In the genomic region with DNA sequence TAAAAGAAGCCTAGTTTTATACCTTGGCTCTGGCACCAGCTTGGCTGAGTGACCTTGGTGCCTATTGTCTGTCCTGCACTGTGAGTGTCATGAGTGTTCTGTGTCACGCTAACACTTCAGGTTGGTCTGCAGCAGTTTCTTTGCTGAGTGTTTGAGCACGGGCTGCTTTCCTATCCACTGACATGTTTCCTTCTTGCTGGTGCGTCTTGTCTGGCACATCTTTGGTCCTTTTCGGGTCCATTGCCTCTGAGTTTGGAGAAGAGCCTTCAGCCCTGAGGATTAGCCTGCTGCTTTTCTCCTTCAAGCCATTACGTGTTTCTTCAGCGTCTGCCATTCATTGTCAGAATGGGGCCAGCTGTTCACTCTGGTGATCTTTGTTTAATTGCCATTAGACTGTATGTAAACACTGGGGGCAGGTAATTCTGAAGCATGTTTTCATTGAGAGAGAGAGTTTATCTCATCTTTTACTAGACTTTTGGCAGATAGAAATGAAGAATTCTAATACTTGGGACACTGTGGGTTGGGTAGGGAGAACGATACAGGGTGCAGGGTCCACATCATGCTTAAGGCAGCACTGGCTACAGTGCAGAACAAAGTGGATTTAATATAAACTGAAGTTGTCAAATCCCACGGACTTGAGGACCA, we compare ENCODE assay signal across 9 cellular contexts. TPM values are rescaled to one million over a fixed set of nuclear protein-coding genes. Genes with fewer than 3 reads are reported as not detected.
DNase-seq lines count a peak whose midpoint lies in the region; ATAC-seq and TF ChIP-seq lines count a peak whose summit lies in the region.
"Had no signal": no experiment of that assay in that cellular context is flagged by ENCODE, and none has a peak within 500 bp of the region (broad histone marks: within the 10 kb centered on the region; RNA-seq: fewer than 3 reads in every experiment).

No MANE protein-coding gene starts in this region.

- ATAC-seq in GM19395 (IDR thresholded peaks at IDR 0.05; ENCODE audit: unreplicated experiment): no peak

- TF ChIP-seq POLR2A in esophagus squamous epithelium (IDR thresholded peaks at IDR 0.05): no peak
- no peak for TF ChIP-seq POLR2A in prostate gland (IDR thresholded peaks at IDR 0.05)

- peaks cover 0 to 22% (median 12%) of the 10 kb centered on the region in 3 donors for H3K4me1 ChIP-seq in esophagus squamous epithelium
- no peaks in the 10 kb centered on the region for H3K4me1 ChIP-seq in prostate gland (replicated peaks)

- H3K27me3 ChIP-seq in esophagus squamous epithelium (no peaks in the 10 kb centered on the region), prostate gland (replicated peaks; ENCODE audit: insufficient read depth) (no peaks in the 10 kb centered on the region)

- H3K36me3 ChIP-seq in esophagus squamous epithelium (peaks cover 0 to 4% (median 0%) of the 10 kb centered on the region in 3 donors), prostate gland (no peaks in the 10 kb centered on the region)

- TF ChIP-seq CTCF in esophagus squamous epithelium (IDR thresholded peaks at IDR 0.05) (no peak), prostate gland (IDR thresholded peaks at IDR 0.05) (no peak)

- in situ Hi-C loops in KBM-7 (cut with MboI; ENCODE audit: low pct_unique_long_range_greater_than_20kb, low sequenced_read_pairs): no loop called here

- intact Hi-C loops in esophagus squamous epithelium (cut with DNase I) (no loop called here), prostate gland (cut with DNase I) (no loop called here)

- DNase-seq in H4 (ENCODE audit: low spot score) (peak; percentile 10), NCI-H748 treated with DMSO at 0.1 percent for 48 hours (lab: John Stamatoyannopoulos, UW) (peak; percentile 18), esophagus squamous epithelium (lab: John Stamatoyannopoulos, UW) (no peak), prostate gland (ENCODE audit: low spot score) (peak; percentile 37), SKM-1 (lab: John Stamatoyannopoulos, UW; ENCODE audit: unreplicated experiment) (no peak), KBM-7 (no peak), activated gamma-delta T cell (lab: John Stamatoyannopoulos, UW) (no peak)
- DNase-seq: activated naive CD8-positive, alpha-beta T cell treated with anti-CD3 and anti-CD28 coated beads, Interleukin-2, amount 10 ng/mL, durations not matched to agents 7 days and 5 days had no signal

- peak overlapping the region in 2 of 4 donors; percentile 7 to 43 for H3K4me3 ChIP-seq in esophagus squamous epithelium
- H3K4me3 ChIP-seq in prostate gland: no peak overlapping the region

- WGBS in esophagus squamous epithelium, 2 donors: 31 to 34% methylated on average over 8 of the region's 8 CpGs
- 33% methylated on average over 8 of the region's 8 CpGs for WGBS in prostate gland

- H3K9me3 ChIP-seq in esophagus squamous epithelium (no peaks in the 10 kb centered on the region), prostate gland (no peaks in the 10 kb centered on the region)

- H3K27ac ChIP-seq in esophagus squamous epithelium: peak overlapping the region; percentile 19 to 57 (median 38)
- H3K27ac ChIP-seq in prostate gland: peak overlapping the region; percentile 3 to 48

RNA-seq across cellular contexts. Expression of gene LRRC28, which starts 55.5 kb away (rescaled TPM):
- total RNA-seq in H4 (2014; rRNA removed; shearing (Covaris generic)): 30.5 and 30.9 TPM in 2 replicates
- 10 to 100 TPM; 31.7 to 41.7 (median 34.6) TPM for total RNA-seq in esophagus squamous epithelium
- 10 to 100 TPM; 16.0 to 36.8 TPM for total RNA-seq in prostate gland

RNA-seq across cellular contexts. Expression of gene TTC23, which starts 57.4 kb away (rescaled TPM):
- 13.0 and 20.6 TPM in 2 replicates for total RNA-seq in H4 (2014; rRNA removed; shearing (Covaris generic))
- total RNA-seq in esophagus squamous epithelium (10 to 100 TPM; 12.1 to 27.7 (median 21.5) TPM), prostate gland (10 to 100 TPM; 18.1 to 39.5 TPM)

Comparison
In these comparisons a context has a peak if more than half of its experiments do, and no peak if none do; other contexts are left out.
1. DNase-seq: peak in H4 (single experiment), NCI-H748 treated with DMSO at 0.1 percent for 48 hours (single experiment) and prostate gland (single experiment); none in esophagus squamous epithelium (single experiment), SKM-1 (single experiment), KBM-7 (single experiment) and activated gamma-delta T cell (single experiment).